ENCODE assay signal across 20 cellular contexts in genomic region chr11:113238721-113239120, GRCh38.
"Had no signal": no experiment of that assay in that cellular context is flagged by ENCODE, and none has a peak within 500 bp of the region (broad histone marks: within the 10 kb centered on the region; RNA-seq: fewer than 3 reads in every experiment).

No MANE protein-coding gene starts in this region.

- H3K27ac ChIP-seq: SJSA1, SK-N-MC had no signal

- H3K27me3 ChIP-seq: SJSA1 had no signal

- DNase-seq: KBM-7; MV-4-11; NCI-H1048; NCI-H1105; NCI-H1417; NCI-H1436 treated with DMSO at 0.1 percent for 48 hours; NCI-H1694; NCI-H187 treated with DMSO at 0.1 percent for 48 hours; NCI-H2029 treated with DMSO at 0.1 percent for 48 hours; NCI-H2171 treated with DMSO at 0.1 percent for 48 hours; NCI-H226; NCI-H446; NCI-H524; NCI-H526 treated with DMSO at 0.1 percent for 48 hours; NCI-H748 treated with DMSO at 0.1 percent for 48 hours; NK-92 treated with Interleukin-12 subunit alpha and Interleukin-12 subunit beta, amount 100 ng/mL, for 24 hours; PC-3; SHP77 treated with DMSO at 0.1 percent for 48 hours had no signal

- H3K36me3 ChIP-seq: SJSA1 had no signal

- H3K4me3 ChIP-seq: SJSA1, SK-N-MC had no signal

- H3K9me3 ChIP-seq: SJSA1 had no signal
